Comparison of ENCODE assay signal across 1 cellular context in genomic region chr11:14638561-14638960, GRCh38.
TF ChIP-seq lines count a peak whose summit lies in the region.

No MANE protein-coding gene starts in this region.

TF ChIP-seq in liver, 16 proteins besides CTCF, POLR2A, EP300 and RAD21 (continued from another document):
- no peak for TF ChIP-seq HNF4G (IDR thresholded peaks at IDR 0.05)
- TF ChIP-seq, protein P1, sequence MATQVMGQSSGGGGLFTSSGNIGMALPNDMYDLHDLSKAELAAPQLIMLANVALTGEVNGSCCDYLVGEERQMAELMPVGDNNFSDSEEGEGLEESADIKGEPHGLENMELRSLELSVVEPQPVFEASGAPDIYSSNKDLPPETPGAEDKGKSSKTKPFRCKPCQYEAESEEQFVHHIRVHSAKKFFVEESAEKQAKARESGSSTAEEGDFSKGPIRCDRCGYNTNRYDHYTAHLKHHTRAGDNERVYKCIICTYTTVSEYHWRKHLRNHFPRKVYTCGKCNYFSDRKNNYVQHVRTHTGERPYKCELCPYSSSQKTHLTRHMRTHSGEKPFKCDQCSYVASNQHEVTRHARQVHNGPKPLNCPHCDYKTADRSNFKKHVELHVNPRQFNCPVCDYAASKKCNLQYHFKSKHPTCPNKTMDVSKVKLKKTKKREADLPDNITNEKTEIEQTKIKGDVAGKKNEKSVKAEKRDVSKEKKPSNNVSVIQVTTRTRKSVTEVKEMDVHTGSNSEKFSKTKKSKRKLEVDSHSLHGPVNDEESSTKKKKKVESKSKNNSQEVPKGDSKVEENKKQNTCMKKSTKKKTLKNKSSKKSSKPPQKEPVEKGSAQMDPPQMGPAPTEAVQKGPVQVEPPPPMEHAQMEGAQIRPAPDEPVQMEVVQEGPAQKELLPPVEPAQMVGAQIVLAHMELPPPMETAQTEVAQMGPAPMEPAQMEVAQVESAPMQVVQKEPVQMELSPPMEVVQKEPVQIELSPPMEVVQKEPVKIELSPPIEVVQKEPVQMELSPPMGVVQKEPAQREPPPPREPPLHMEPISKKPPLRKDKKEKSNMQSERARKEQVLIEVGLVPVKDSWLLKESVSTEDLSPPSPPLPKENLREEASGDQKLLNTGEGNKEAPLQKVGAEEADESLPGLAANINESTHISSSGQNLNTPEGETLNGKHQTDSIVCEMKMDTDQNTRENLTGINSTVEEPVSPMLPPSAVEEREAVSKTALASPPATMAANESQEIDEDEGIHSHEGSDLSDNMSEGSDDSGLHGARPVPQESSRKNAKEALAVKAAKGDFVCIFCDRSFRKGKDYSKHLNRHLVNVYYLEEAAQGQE (IDR thresholded peaks at IDR 0.05) = no peak
- TF ChIP-seq ZBTB33 (IDR thresholded peaks at IDR 0.05) = no peak
- TF ChIP-seq FOXA2 (IDR thresholded peaks at IDR 0.05) = no peak
- peak; percentile 18 to 25 for TF ChIP-seq RXRA (IDR thresholded peaks at IDR 0.05)
- TF ChIP-seq SP1 (IDR thresholded peaks at IDR 0.05) = peak; percentile 11
